ENCODE assay signal across 8 cellular contexts in the genomic region with DNA sequence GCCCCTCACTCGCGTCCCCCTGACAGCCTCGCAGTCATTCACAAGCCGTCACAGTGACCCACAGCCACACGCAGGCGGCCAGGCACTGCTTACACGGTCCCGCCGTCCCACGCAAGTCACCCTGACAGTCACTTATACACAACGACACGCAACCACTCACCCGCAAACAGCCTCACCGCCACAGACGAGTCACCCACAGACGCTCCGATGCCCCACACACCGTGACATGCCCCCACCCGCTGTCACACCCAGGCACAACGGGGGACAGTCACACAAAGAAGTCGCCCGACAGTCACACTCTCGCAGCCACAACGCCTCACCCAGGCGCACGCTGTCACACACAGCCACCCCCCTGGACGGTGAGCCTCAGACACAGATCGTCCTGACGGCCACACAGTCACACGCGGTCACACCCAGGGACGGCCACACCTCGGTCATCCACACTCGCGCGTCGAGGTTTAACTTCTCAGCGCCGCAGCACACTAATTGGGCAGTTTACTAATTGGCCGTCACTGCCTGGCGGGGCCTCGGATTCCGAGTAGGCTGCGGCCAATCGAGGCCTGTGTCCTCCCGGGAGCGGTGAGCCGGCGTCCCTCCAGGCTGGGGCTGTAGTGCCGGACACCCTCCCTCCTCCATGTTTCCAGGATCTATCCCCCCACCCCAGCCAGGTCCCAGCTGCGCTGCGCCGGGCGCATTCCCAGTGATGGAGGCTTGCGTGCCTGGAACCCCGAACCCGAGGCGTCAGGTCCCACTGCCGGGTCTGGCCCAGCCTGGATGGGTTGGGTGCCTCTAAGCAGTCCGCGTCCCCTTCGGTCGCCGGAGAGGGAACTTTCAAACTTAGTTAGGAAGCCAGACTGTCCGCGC. TPM values are rescaled to one million over a fixed set of nuclear protein-coding genes. Genes with fewer than 3 reads are reported as not detected.
DNase-seq lines count a peak whose midpoint lies in the region; ATAC-seq and TF ChIP-seq lines count a peak whose summit lies in the region.

No MANE protein-coding gene starts in this region.

- DNase-seq in ELR (ENCODE audit: low read depth) = peak; percentile 65
- DNase-seq in activated T-helper 9 cell treated with anti-CD3 and anti-CD28 coated beads, Interleukin-2, amount 50 U/mL, for 16 hours (ENCODE audit: low read depth) = peak; percentile 25
- DNase-seq in cardiac septum (ENCODE audit: low spot score) = peak; percentile 72
- no peak for DNase-seq in sigmoid colon

- no peak for TF ChIP-seq CTCF in sigmoid colon (IDR thresholded peaks at IDR 0.05)

- H3K36me3 ChIP-seq in sigmoid colon = no peaks in the 10 kb centered on the region

- H3K27ac ChIP-seq in sigmoid colon = peak overlapping the region in 3 of 4 donors; percentile 17 to 78 (median 38)

- peak overlapping the region in 2 of 3 donors; percentile 11 to 83 for H3K27ac Mint-ChIP-seq in IgD-negative memory B cell

- H3K4me3 Mint-ChIP-seq in IgD-negative memory B cell = peak overlapping the region; percentile 80 to 93 (median 88)

- intact Hi-C loops in cardiac septum (cut with DNase I) = no loop called here
- intact Hi-C loops in sigmoid colon (cut with DNase I) = no loop called here

- ATAC-seq in GM21381 (IDR thresholded peaks at IDR 0.05; ENCODE audit: unreplicated experiment) (no peak), HG03039 (IDR thresholded peaks at IDR 0.05; ENCODE audit: unreplicated experiment) (no peak), HG03280 (IDR thresholded peaks at IDR 0.05; ENCODE audit: unreplicated experiment) (no peak)

- peaks cover 14 to 42% (median 34%) of the 10 kb centered on the region in 3 donors for H3K27me3 ChIP-seq in sigmoid colon

- TF ChIP-seq POLR2A in sigmoid colon (IDR thresholded peaks at IDR 0.05) = no peak

- H3K4me1 Mint-ChIP-seq in IgD-negative memory B cell = peaks cover 4 to 12% (median 6%) of the 10 kb centered on the region in 3 donors

- H3K9me3 ChIP-seq in sigmoid colon = peaks cover 0 to 18% (median 6%) of the 10 kb centered on the region in 4 donors

- H3K4me1 ChIP-seq in sigmoid colon = peaks cover 0 to 22% (median 12%) of the 10 kb centered on the region in 4 donors

- no peak for TF ChIP-seq EP300 in sigmoid colon (IDR thresholded peaks at IDR 0.05)

- H3K9me3 Mint-ChIP-seq in IgD-negative memory B cell = peaks cover 0 to 9% (median 8%) of the 10 kb centered on the region in 3 donors

- H3K4me3 ChIP-seq in sigmoid colon = peak overlapping the region; percentile 16 to 48 (median 43)

- WGBS in sigmoid colon, 2 donors = 1 to 3% methylated on average over 66 of the region's 66 CpGs

- peaks cover 2% of the 10 kb centered on the region for H3K36me3 Mint-ChIP-seq in IgD-negative memory B cell

- peaks cover 21% of the 10 kb centered on the region for H3K27me3 Mint-ChIP-seq in IgD-negative memory B cell

RNA-seq across cellular contexts. Expression of a gene that starts 0.8 kb away (rescaled TPM):
- polyA plus RNA-seq in IgD-negative memory B cell (0.73 TPM), sigmoid colon (1 to 10 TPM; 1.2 to 8.1 (median 3.6) TPM)
- total RNA-seq in cardiac septum (1.4 TPM), sigmoid colon (1 to 10 TPM in 2 of 4 donors, under 1 TPM in 2; 0.27 to 3.2 (median 1.2) TPM)
